ENCODE assay signal across 8 cellular contexts in the genomic region with DNA sequence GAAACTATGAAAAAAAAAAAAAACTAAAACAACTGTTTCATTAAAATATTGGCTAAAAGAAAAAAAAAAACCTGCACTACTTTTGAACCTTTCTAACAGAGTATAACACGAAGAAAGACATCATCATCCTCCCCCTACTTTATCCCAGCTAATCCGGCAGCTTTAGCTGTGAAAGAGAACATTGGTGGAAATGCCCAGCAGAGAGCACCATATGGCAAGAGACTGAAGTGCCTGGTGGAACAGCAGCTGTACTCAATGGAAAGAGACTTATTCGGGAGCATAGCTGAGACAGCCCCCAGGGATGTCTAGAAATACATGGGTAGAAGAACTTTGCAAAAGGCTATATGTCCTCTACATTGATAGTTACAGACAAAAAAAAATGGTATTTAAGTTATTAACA. TPM values are rescaled to one million over a fixed set of nuclear protein-coding genes. Genes with fewer than 3 reads are reported as not detected.
A peak's percentile ranks its signal among the peaks of the same experiment; 100 is the strongest.
DNase-seq lines count a peak whose midpoint lies in the region; ATAC-seq lines count a peak whose summit lies in the region.

No MANE protein-coding gene starts in this region.

- DNase-seq in DMS 273 (lab: John Stamatoyannopoulos, UW; ENCODE audit: unreplicated experiment) (peak; percentile 78), Kasumi-1 (lab: John Stamatoyannopoulos, UW) (peak; percentile 22 to 43), amniotic epithelial cell (ENCODE audit: low read depth) (peak; percentile 41), lung microvascular endothelial cell (ENCODE audit: low read depth in 2 of 2) (peak; percentile 13 to 47)
- no peak for DNase-seq in central memory CD4-positive, alpha-beta T cell
- no peak for DNase-seq in stimulated activated CD8-positive, alpha-beta memory T cell treated with anti-CD3 and anti-CD28 coated beads, Interleukin-4, amount 100 ng/mL, for 48 hours
- DNase-seq in stimulated activated CD4-positive, alpha-beta T cell treated with anti-CD3 and anti-CD28 coated beads, Interleukin-1b, Interleukin-23, amount 100 ng/mL, for 48 hours, result no peak

- ATAC-seq in GM21737 (IDR thresholded peaks at IDR 0.05; ENCODE audit: unreplicated experiment), result no peak

RNA-seq across cellular contexts. Expression of a gene that starts 30.3 kb away (rescaled TPM):
- total RNA-seq in lung microvascular endothelial cell, result under 0.01 TPM in 1 of 2 replicates, not detected in the other

Comparison
In these comparisons a context has a peak if more than half of its experiments do, and no peak if none do; other contexts are left out.
1. DNase-seq: peak in DMS 273 (single experiment), Kasumi-1 (2 of 2), amniotic epithelial cell (single experiment) and lung microvascular endothelial cell (2 of 2); none in central memory CD4-positive, alpha-beta T cell (single experiment), stimulated activated CD8-positive, alpha-beta memory T cell treated with anti-CD3 and anti-CD28 coated beads, Interleukin-4, amount 100 ng/mL, for 48 hours (single experiment) and stimulated activated CD4-positive, alpha-beta T cell treated with anti-CD3 and anti-CD28 coated beads, Interleukin-1b, Interleukin-23, amount 100 ng/mL, for 48 hours (single experiment).